Comparison of ENCODE assay signal across 9 cellular contexts in genomic region chr2:55119711-55120487, GRCh38.
DNase-seq lines count a peak whose midpoint lies in the region; TF ChIP-seq lines count a peak whose summit lies in the region.
"Had no signal": no experiment of that assay in that cellular context is flagged by ENCODE, and none has a peak within 500 bp of the region (broad histone marks: within the 10 kb centered on the region; RNA-seq: fewer than 3 reads in every experiment).

No MANE protein-coding gene starts in this region.

- intact Hi-C loops in vagina (cut with DNase I) = no loop called here

- H3K27me3 Mint-ChIP-seq in activated naive CD4-positive, alpha-beta T cell treated with anti-CD3 and anti-CD28 coated beads, Interleukin-2, amount 10 ng/mL, durations not matched to agents 7 days and 5 days = peaks cover 28% of the 10 kb centered on the region

- DNase-seq in activated naive CD4-positive, alpha-beta T cell treated with anti-CD3 and anti-CD28 coated beads, Interleukin-2, amount 10 ng/mL, durations not matched to agents 7 days and 5 days = no peak
- DNase-seq in activated naive CD4-positive, alpha-beta T cell treated with Interleukin-2 at 50 U/mL for 16 hours = no peak
- DNase-seq in myocyte (ENCODE audit: low read depth) (peak; percentile 98), vagina (ENCODE audit: extremely low spot score in 2 of 2) (no peak), mucosa of gallbladder (ENCODE audit: low spot score) (no peak)
- no peak for DNase-seq in activated CD4-positive, CD25-positive, alpha-beta regulatory T cell (lab: John Stamatoyannopoulos, UW)
- DNase-seq in activated CD4-positive, alpha-beta T cell treated with anti-CD3 and anti-CD28 coated beads for 48 hours = no peak
- DNase-seq: immature natural killer cell had no signal

- peaks cover 3% of the 10 kb centered on the region for H3K4me1 Mint-ChIP-seq in activated naive CD4-positive, alpha-beta T cell treated with anti-CD3 and anti-CD28 coated beads, Interleukin-2, amount 10 ng/mL, durations not matched to agents 7 days and 5 days
- H3K4me1 Mint-ChIP-seq: immature natural killer cell had no signal

- H3K36me3 Mint-ChIP-seq in activated naive CD4-positive, alpha-beta T cell treated with anti-CD3 and anti-CD28 coated beads, Interleukin-2, amount 10 ng/mL, durations not matched to agents 7 days and 5 days = no peaks in the 10 kb centered on the region
- H3K36me3 Mint-ChIP-seq: immature natural killer cell had no signal

- H3K27ac ChIP-seq in cingulate gyrus (ENCODE audit: low read depth, low read length) (peak overlapping the region; percentile 80), vagina (peak overlapping the region; percentile 57)

- TF ChIP-seq CTCF in vagina (IDR thresholded peaks at IDR 0.05) = no peak

- no peak overlapping the region for H3K4me3 Mint-ChIP-seq in activated naive CD4-positive, alpha-beta T cell treated with anti-CD3 and anti-CD28 coated beads, Interleukin-2, amount 10 ng/mL, durations not matched to agents 7 days and 5 days
- H3K4me3 Mint-ChIP-seq: immature natural killer cell had no signal

- TF ChIP-seq POLR2A in vagina (IDR thresholded peaks at IDR 0.05) = no peak

- H3K36me3 ChIP-seq in vagina = no peaks in the 10 kb centered on the region

- H3K27me3 ChIP-seq in vagina = no peaks in the 10 kb centered on the region

- no peaks in the 10 kb centered on the region for H3K9me3 ChIP-seq in vagina

- CTCF ChIA-PET in activated naive CD4-positive, alpha-beta T cell treated with anti-CD3 and anti-CD28 coated beads, Interleukin-2, amount 10 ng/mL, durations not matched to agents 7 days and 5 days (lab: Charles Lee) = interaction anchor here (2.0 kb wide), 1 partner anchor 55 kb away, joined by 5 read pairs; no protein-coding TSS in a partner anchor

- no peak overlapping the region for H3K4me3 ChIP-seq in vagina

- H3K4me1 ChIP-seq in vagina = peaks cover 19% of the 10 kb centered on the region

- H3K27ac Mint-ChIP-seq in activated naive CD4-positive, alpha-beta T cell treated with anti-CD3 and anti-CD28 coated beads, Interleukin-2, amount 10 ng/mL, durations not matched to agents 7 days and 5 days = peak overlapping the region; percentile 10
- H3K27ac Mint-ChIP-seq: immature natural killer cell had no signal

- H3K9me3 Mint-ChIP-seq in activated naive CD4-positive, alpha-beta T cell treated with anti-CD3 and anti-CD28 coated beads, Interleukin-2, amount 10 ng/mL, durations not matched to agents 7 days and 5 days = no peaks in the 10 kb centered on the region
- H3K9me3 Mint-ChIP-seq: immature natural killer cell had no signal
